Comparison of ENCODE assay signal across 9 cellular contexts in genomic region chr10:14971867-14972448, GRCh38. TPM values are rescaled to one million over a fixed set of nuclear protein-coding genes. Genes with fewer than 3 reads are reported as not detected.
DNase-seq lines count a peak whose midpoint lies in the region; ATAC-seq and TF ChIP-seq lines count a peak whose summit lies in the region.
"Had no signal": no experiment of that assay in that cellular context is flagged by ENCODE, and none has a peak within 500 bp of the region (broad histone marks: within the 10 kb centered on the region; RNA-seq: fewer than 3 reads in every experiment).

No MANE protein-coding gene starts in this region.

- no peaks in the 10 kb centered on the region for H3K27me3 ChIP-seq in hepatocyte

- H3K4me3 Mint-ChIP-seq in stimulated activated naive B cell treated with anti-CD40 and anti-IgM and Interleukin-4, amounts not matched to agents 10 μg/mL and 1 μg/mL and 100 μg/mL, for 72 hours: no peak overlapping the region

- ATAC-seq in stimulated activated naive B cell treated with anti-CD40 and anti-IgM and Interleukin-4, amounts not matched to agents 10 μg/mL and 1 μg/mL and 100 μg/mL, for 72 hours (replicated peaks): peak; percentile 70 to 75
- no peak for ATAC-seq in HG02885 (IDR thresholded peaks at IDR 0.05; ENCODE audit: poor library complexity, unreplicated experiment)

- 57% methylated on average over 4 of the region's 4 CpGs for WGBS in hepatocyte (ENCODE audit: low lambda C conversion rate, missing lambda C conversion rate)

- no peaks in the 10 kb centered on the region for H3K9me3 Mint-ChIP-seq in stimulated activated naive B cell treated with anti-CD40 and anti-IgM and Interleukin-4, amounts not matched to agents 10 μg/mL and 1 μg/mL and 100 μg/mL, for 72 hours

- H4K20me1 ChIP-seq in hepatocyte (ENCODE audit: insufficient read depth, poor library complexity, severe bottlenecking): no peaks in the 10 kb centered on the region

- no peak overlapping the region for H3K27ac ChIP-seq in hepatocyte
- H3K27ac ChIP-seq: neutrophil had no signal

- H2AFZ ChIP-seq in hepatocyte: no peak overlapping the region

- no peaks in the 10 kb centered on the region for H3K9me3 ChIP-seq in hepatocyte (ENCODE audit: low read depth)
- H3K9me3 ChIP-seq: neutrophil had no signal

- H3K27ac Mint-ChIP-seq in stimulated activated naive B cell treated with anti-CD40 and anti-IgM and Interleukin-4, amounts not matched to agents 10 μg/mL and 1 μg/mL and 100 μg/mL, for 72 hours: no peak overlapping the region

- H3K9me2 ChIP-seq in hepatocyte (replicated peaks; ENCODE audit: insufficient read depth): no peaks in the 10 kb centered on the region

- peak; percentile 42 for DNase-seq in ELR (ENCODE audit: low read depth)
- DNase-seq in NCI-H1694 treated with DMSO at 0.1 percent for 48 hours (lab: John Stamatoyannopoulos, UW): peak; percentile 9
- DNase-seq in activated effector memory CD4-positive, alpha-beta T cell treated with Interleukin-2 at 50 U/mL for 16 hours: peak; percentile 33
- no peak for DNase-seq in hepatocyte (ENCODE audit: low spot score)
- peak; percentile 39 for DNase-seq in stimulated activated naive B cell treated with anti-CD40 and anti-IgM and Interleukin-4, amounts not matched to agents 10 μg/mL and 1 μg/mL and 100 μg/mL, for 72 hours
- DNase-seq in GOT3 (lab: John Stamatoyannopoulos, UW): no peak
- DNase-seq in occipital lobe (lab: John Stamatoyannopoulos, UW): no peak

- no peak overlapping the region for H3K4me2 ChIP-seq in hepatocyte

- H3K4me1 Mint-ChIP-seq in stimulated activated naive B cell treated with anti-CD40 and anti-IgM and Interleukin-4, amounts not matched to agents 10 μg/mL and 1 μg/mL and 100 μg/mL, for 72 hours: peaks cover 5 to 6% of the 10 kb centered on the region in 2 donors

- H3K27me3 Mint-ChIP-seq in stimulated activated naive B cell treated with anti-CD40 and anti-IgM and Interleukin-4, amounts not matched to agents 10 μg/mL and 1 μg/mL and 100 μg/mL, for 72 hours: peaks cover 7 to 16% of the 10 kb centered on the region in 2 donors

- no peaks in the 10 kb centered on the region for H3K36me3 Mint-ChIP-seq in stimulated activated naive B cell treated with anti-CD40 and anti-IgM and Interleukin-4, amounts not matched to agents 10 μg/mL and 1 μg/mL and 100 μg/mL, for 72 hours

- H3K4me1 ChIP-seq in hepatocyte (ENCODE audit: insufficient read depth): no peaks in the 10 kb centered on the region

- H3K36me3 ChIP-seq in hepatocyte (replicated peaks; ENCODE audit: insufficient read depth, low read depth): no peaks in the 10 kb centered on the region
- H3K36me3 ChIP-seq: neutrophil had no signal

- no peaks in the 10 kb centered on the region for H3K79me2 ChIP-seq in hepatocyte

- H3K4me3 ChIP-seq in hepatocyte: no peak overlapping the region

- TF ChIP-seq CTCF in hepatocyte (IDR thresholded peaks at IDR 0.05; ENCODE audit: poor library complexity): peak; percentile 48

RNA-seq across cellular contexts. Expression of gene MEIG1, which starts 12.8 kb away (rescaled TPM):
- total RNA-seq in hepatocyte: not detected in 2 replicates
- polyA plus RNA-seq in hepatocyte: 0.27 and 2.1 TPM in 2 replicates
- not detected for total RNA-seq in occipital lobe

RNA-seq across cellular contexts. Expression of gene DCLRE1C, which starts 18.1 kb away (rescaled TPM):
- 7.8 and 11.8 TPM in 2 replicates for total RNA-seq in hepatocyte
- polyA plus RNA-seq in hepatocyte: 7.9 and 8.0 TPM in 2 replicates
- 11.4 TPM for total RNA-seq in occipital lobe

Comparison
In these comparisons a context has a peak if more than half of its experiments do, and no peak if none do; other contexts are left out.
1. DNase-seq: peak in ELR (single experiment), NCI-H1694 treated with DMSO at 0.1 percent for 48 hours (single experiment), activated effector memory CD4-positive, alpha-beta T cell treated with Interleukin-2 at 50 U/mL for 16 hours (single experiment) and stimulated activated naive B cell treated with anti-CD40 and anti-IgM and Interleukin-4, amounts not matched to agents 10 μg/mL and 1 μg/mL and 100 μg/mL, for 72 hours (single experiment); none in hepatocyte (single experiment), GOT3 (single experiment) and occipital lobe (single experiment).